In genomic region chr5:86968311-86968753, GRCh38 we compare ENCODE assay signal across 8 cellular contexts.
A peak's percentile ranks its signal among the peaks of the same experiment; 100 is the strongest.
DNase-seq lines count a peak whose midpoint lies in the region; ATAC-seq and TF ChIP-seq lines count a peak whose summit lies in the region.

No MANE protein-coding gene starts in this region.

- no peaks in the 10 kb centered on the region for H3K9me3 Mint-ChIP-seq in H9
- no peaks in the 10 kb centered on the region for H3K9me3 Mint-ChIP-seq in progenitor cell of endocrine pancreas (ENCODE audit: low read depth)

- H3K27me3 Mint-ChIP-seq in H9 (ENCODE audit: low read depth): no peaks in the 10 kb centered on the region
- no peaks in the 10 kb centered on the region for H3K27me3 Mint-ChIP-seq in progenitor cell of endocrine pancreas

- no peak overlapping the region for H2BK12ac ChIP-seq in H9 (ENCODE audit: insufficient read length, low read depth, low read length)

- no peaks in the 10 kb centered on the region for H3K36me3 ChIP-seq in mucosa of descending colon (ENCODE audit: low read depth)

- no peaks in the 10 kb centered on the region for H3K9me3 ChIP-seq in H9 (ENCODE audit: control insufficient read depth, low read depth, low read length)
- no peaks in the 10 kb centered on the region for H3K9me3 ChIP-seq in mucosa of descending colon

- no peak for ATAC-seq in GM21381 (IDR thresholded peaks at IDR 0.05; ENCODE audit: unreplicated experiment)
- no peak for ATAC-seq in mucosa of descending colon

- H3K27me3 ChIP-seq in H9 (ENCODE audit: insufficient read depth, low read length): no peaks in the 10 kb centered on the region

- H3K4ac ChIP-seq in H9 (ENCODE audit: low read depth, low read length): no peak overlapping the region

- no peaks in the 10 kb centered on the region for H3K79me2 ChIP-seq in H9 (ENCODE audit: insufficient read depth, low read length)

- H3K23me2 ChIP-seq in H9 (ENCODE audit: insufficient read length, low read depth, low read length, poor library complexity, severe bottlenecking): no peaks in the 10 kb centered on the region

- no peak overlapping the region for H3K4me3 Mint-ChIP-seq in H9
- H3K4me3 Mint-ChIP-seq in progenitor cell of endocrine pancreas (ENCODE audit: low read depth): no peak overlapping the region

- peak overlapping the region in 1 of 3 experiments; percentile 20; a peak in 1 of 7 replicates for H3K27ac Mint-ChIP-seq in H9
- H3K27ac Mint-ChIP-seq in progenitor cell of endocrine pancreas: peak overlapping the region; percentile 70

- H3K18ac ChIP-seq in H9 (ENCODE audit: insufficient read length, low read depth, low read length): no peak overlapping the region

- H3K36me3 Mint-ChIP-seq in H9 (ENCODE audit: insufficient read depth in 1 of 3, low read depth in 3 of 3) (no peaks in the 10 kb centered on the region), progenitor cell of endocrine pancreas (ENCODE audit: insufficient read depth) (no peaks in the 10 kb centered on the region)

- no peaks in the 10 kb centered on the region for H4K20me1 ChIP-seq in H9 (ENCODE audit: control insufficient read depth, insufficient read depth, insufficient read length)

- H3K56ac ChIP-seq in H9 (ENCODE audit: insufficient read length, low read depth, low read length): no peak overlapping the region

- H4K91ac ChIP-seq in H9 (ENCODE audit: insufficient read length, low read depth, low read length): no peak overlapping the region

- intact Hi-C loops in mucosa of descending colon (cut with DNase I, micrococcal nuclease): no loop called here

- H3K4me2 ChIP-seq in H9 (ENCODE audit: insufficient read depth, insufficient read length, low read length): no peak overlapping the region

- WGBS in H9 (ENCODE audit: extremely low coverage, insufficient read length, low lambda C conversion rate): no CpG with 5 or more reads among the region's 4 CpGs

- H3K4me3 ChIP-seq in mucosa of descending colon: no peak overlapping the region

- DNase-seq in AG08396 (ENCODE audit: low spot score) (peak; percentile 12), H9 (no peak), RPMI8226 (peak; percentile 38), fibroblast of peridontal ligament (ENCODE audit: extremely low read depth) (peak; percentile 81), progenitor cell of endocrine pancreas (ENCODE audit: low spot score, unreplicated experiment) (no peak), mucosa of descending colon (no peak)
- no peak for DNase-seq in activated T-cell treated with anti-CD3 and anti-CD28 coated beads, Interleukin-2, amount 50 U/mL, for 1 hour

- H3K27ac ChIP-seq in H9 (ENCODE audit: insufficient read length, low read depth, low read length): no peak overlapping the region

- H2BK120ac ChIP-seq in H9 (ENCODE audit: low read depth, low read length, poor library complexity, severe bottlenecking): no peak overlapping the region

- H2AK5ac ChIP-seq in H9 (ENCODE audit: insufficient read length, low read length): no peak overlapping the region

- no peak overlapping the region for H3K23ac ChIP-seq in H9 (ENCODE audit: insufficient read length, low read depth, low read length)

- H2AFZ ChIP-seq in H9 (ENCODE audit: low read length): no peak overlapping the region

- no peak overlapping the region for H3K9ac ChIP-seq in H9 (ENCODE audit: extremely low read depth, insufficient read length, low read length)

- no peaks in the 10 kb centered on the region for H3K79me1 ChIP-seq in H9 (ENCODE audit: insufficient read depth, low read depth, low read length, poor library complexity, severe bottlenecking)

- H3T11ph ChIP-seq in H9 (ENCODE audit: low read length): no peak overlapping the region

- H2BK20ac ChIP-seq in H9 (ENCODE audit: low read depth, low read length, poor library complexity, severe bottlenecking): no peak overlapping the region

- H3K14ac ChIP-seq in H9 (ENCODE audit: insufficient read depth, low read length): no peak overlapping the region

- no peak overlapping the region for H4K8ac ChIP-seq in H9 (replicated peaks; ENCODE audit: insufficient read length, low read depth, low read length)

- no peak overlapping the region for H2BK5ac ChIP-seq in H9 (ENCODE audit: insufficient read length, low read length)

- peak; percentile 68; the same call in 2 of the 3 replicates for TF ChIP-seq CTCF in H9 (conservative IDR thresholded peaks at IDR 0.05)
- TF ChIP-seq CTCF in progenitor cell of endocrine pancreas (IDR thresholded peaks at IDR 0.05; ENCODE audit: unreplicated experiment): peak; percentile 63
- no peak for TF ChIP-seq CTCF in mucosa of descending colon (IDR thresholded peaks at IDR 0.05)

- peaks cover 0 to 5% of the 10 kb centered on the region in 2 experiments; a peak in 2 of 4 replicates for H3K4me1 Mint-ChIP-seq in H9
- peaks cover 4% of the 10 kb centered on the region for H3K4me1 Mint-ChIP-seq in progenitor cell of endocrine pancreas (ENCODE audit: low read depth)

- no peaks in the 10 kb centered on the region for H3K4me1 ChIP-seq in H9 (ENCODE audit: insufficient read depth, low read length)
- no peaks in the 10 kb centered on the region for H3K4me1 ChIP-seq in mucosa of descending colon (ENCODE audit: low read depth)

- H2BK15ac ChIP-seq in H9 (ENCODE audit: low read depth, low read length): no peak overlapping the region

- H4K5ac ChIP-seq in H9 (ENCODE audit: insufficient read length, low read depth, low read length): no peak overlapping the region

Comparison
In these comparisons a context has a peak if more than half of its experiments do, and no peak if none do; other contexts are left out.
1. DNase-seq: peak in AG08396 (single experiment), RPMI8226 (single experiment) and fibroblast of peridontal ligament (single experiment); none in H9 (single experiment), progenitor cell of endocrine pancreas (single experiment), mucosa of descending colon (0 of 3) and activated T-cell treated with anti-CD3 and anti-CD28 coated beads, Interleukin-2, amount 50 U/mL, for 1 hour (single experiment).